In genomic region chr14:52649511-52649910, GRCh38 we compare ENCODE assay signal across 19 cellular contexts. TPM values are rescaled to one million over a fixed set of nuclear protein-coding genes. Genes with fewer than 3 reads are reported as not detected.
A peak's percentile ranks its signal among the peaks of the same experiment; 100 is the strongest.
DNase-seq lines count a peak whose midpoint lies in the region; ATAC-seq and TF ChIP-seq lines count a peak whose summit lies in the region.
"Had no signal": no experiment of that assay in that cellular context is flagged by ENCODE, and none has a peak within 500 bp of the region (broad histone marks: within the 10 kb centered on the region; RNA-seq: fewer than 3 reads in every experiment).

No MANE protein-coding gene starts in this region.

- H3K9me3 ChIP-seq in GM23248 (ENCODE audit: low read depth) (no peaks in the 10 kb centered on the region), Karpas-422 (ENCODE audit: low read length) (no peaks in the 10 kb centered on the region), breast epithelium (no peaks in the 10 kb centered on the region)
- H3K9me3 ChIP-seq: A549, BE2C had no signal

- H3K79me2 ChIP-seq in GM23248 (ENCODE audit: insufficient read depth) (no peaks in the 10 kb centered on the region), Karpas-422 (ENCODE audit: low read length) (no peaks in the 10 kb centered on the region)

- H3K9me2 ChIP-seq in GM23248 (ENCODE audit: insufficient read depth) = no peaks in the 10 kb centered on the region
- H3K9me2 ChIP-seq in Karpas-422 (replicated peaks; ENCODE audit: insufficient read depth, low read length) = no peaks in the 10 kb centered on the region

- H3K27ac Mint-ChIP-seq in activated T-cell treated with anti-CD3 and anti-CD28 coated beads, Interleukin-2, amount 50 U/mL, for 72 hours = peak overlapping the region; percentile 13
- 0 out of 2 replicates have a peak overlapping the region, but pooled peaks have one; percentile 22 for H3K27ac Mint-ChIP-seq in WTC11
- H3K27ac Mint-ChIP-seq: CD8-positive, alpha-beta T cell; HFFc6 had no signal

- no peaks in the 10 kb centered on the region for H3F3A ChIP-seq in GM23248 (ENCODE audit: insufficient read depth)

- H4K20me1 ChIP-seq in GM23248 (ENCODE audit: insufficient read depth) (no peaks in the 10 kb centered on the region), Karpas-422 (ENCODE audit: insufficient read depth, low read depth, low read length) (no peaks in the 10 kb centered on the region)

- H3K27me3 Mint-ChIP-seq in activated T-cell treated with anti-CD3 and anti-CD28 coated beads, Interleukin-2, amount 50 U/mL, for 72 hours (ENCODE audit: low read depth) = no peaks in the 10 kb centered on the region
- no peaks in the 10 kb centered on the region for H3K27me3 Mint-ChIP-seq in WTC11 (ENCODE audit: low read depth)

- H3K36me3 ChIP-seq in GM23248 (ENCODE audit: low read depth) (peaks cover 57% of the 10 kb centered on the region), Karpas-422 (ENCODE audit: insufficient read depth, low read length) (peaks cover 28% of the 10 kb centered on the region), breast epithelium (no peaks in the 10 kb centered on the region)

- in situ Hi-C loops in GM23248 (cut with MboI) = no loop called here

- peaks cover 4 to 27% of the 10 kb centered on the region in 2 donors for H3K36me3 Mint-ChIP-seq in activated T-cell treated with anti-CD3 and anti-CD28 coated beads, Interleukin-2, amount 50 U/mL, for 72 hours (ENCODE audit: insufficient read depth in 2 of 2)
- H3K36me3 Mint-ChIP-seq in WTC11 = peaks cover 19% of the 10 kb centered on the region

- H3K27ac ChIP-seq in GM23248 (no peak overlapping the region), Karpas-422 (ENCODE audit: low read length) (no peak overlapping the region), breast epithelium (no peak overlapping the region)
- H3K27ac ChIP-seq: A549, C4-2B, HL-60 had no signal

- POLR2A ChIA-PET in WTC11 (lab: Charles Lee) = no interaction called here

- H3K4me1 ChIP-seq in GM23248 (ENCODE audit: insufficient read depth) (no peaks in the 10 kb centered on the region; the same call in 1 of the 2 replicates), Karpas-422 (ENCODE audit: low read length) (peaks cover 3% of the 10 kb centered on the region; the same call in 1 of the 2 replicates), breast epithelium (no peaks in the 10 kb centered on the region)
- H3K4me1 ChIP-seq: A549, BE2C had no signal

- H2AFZ ChIP-seq in GM23248 (no peak overlapping the region), Karpas-422 (ENCODE audit: low read length) (no peak overlapping the region)

- no peak overlapping the region for H3K4me3 Mint-ChIP-seq in activated T-cell treated with anti-CD3 and anti-CD28 coated beads, Interleukin-2, amount 50 U/mL, for 72 hours
- no peak overlapping the region for H3K4me3 Mint-ChIP-seq in WTC11
- H3K4me3 Mint-ChIP-seq: CD8-positive, alpha-beta T cell; HFFc6 had no signal

- intact Hi-C loops in breast epithelium (cut with DNase I; ENCODE audit: low total_unique reads) = no loop called here

- TF ChIP-seq CTCF in WTC11 (IDR thresholded peaks at IDR 0.05) (no peak), breast epithelium (IDR thresholded peaks at IDR 0.05) (no peak)

- H3K27me3 ChIP-seq in GM23248 (replicated peaks; ENCODE audit: insufficient read depth) = no peaks in the 10 kb centered on the region
- H3K27me3 ChIP-seq in Karpas-422 (ENCODE audit: low read length) = no peaks in the 10 kb centered on the region
- no peaks in the 10 kb centered on the region for H3K27me3 ChIP-seq in breast epithelium
- H3K27me3 ChIP-seq: BE2C had no signal

- H3K4me3 ChIP-seq in GM23248 = no peak overlapping the region
- H3K4me3 ChIP-seq in Karpas-422 (ENCODE audit: low read length) = no peak overlapping the region
- H3K4me3 ChIP-seq in breast epithelium = no peak overlapping the region
- H3K4me3 ChIP-seq: A549 had no signal

- no peaks in the 10 kb centered on the region for H3K9me3 Mint-ChIP-seq in activated T-cell treated with anti-CD3 and anti-CD28 coated beads, Interleukin-2, amount 50 U/mL, for 72 hours
- no peaks in the 10 kb centered on the region for H3K9me3 Mint-ChIP-seq in WTC11
- H3K9me3 Mint-ChIP-seq: CD8-positive, alpha-beta T cell; HFFc6 had no signal

- 90 to 100% methylated on average over 1 of the region's 1 CpG for WGBS in GM23248 (ENCODE audit: low coverage in 1 of 2, low lambda C conversion rate in 2 of 2, missing lambda C conversion rate in 2 of 2), 2 experiments

- no peak overlapping the region for H3K4me2 ChIP-seq in GM23248 (ENCODE audit: unreplicated experiment)
- H3K4me2 ChIP-seq in Karpas-422 (ENCODE audit: low read depth, low read length, poor library complexity, severe bottlenecking) = no peak overlapping the region
- H3K4me2 ChIP-seq: A549 had no signal

- H3K4me1 Mint-ChIP-seq in activated T-cell treated with anti-CD3 and anti-CD28 coated beads, Interleukin-2, amount 50 U/mL, for 72 hours (ENCODE audit: low read depth) = no peaks in the 10 kb centered on the region
- no peaks in the 10 kb centered on the region for H3K4me1 Mint-ChIP-seq in WTC11

- TF ChIP-seq POLR2A in breast epithelium (IDR thresholded peaks at IDR 0.05) = no peak

- no peak for ATAC-seq in activated T-cell treated with anti-CD3 and anti-CD28 coated beads, Interleukin-2, amount 50 U/mL, for 72 hours (replicated peaks in 1 of 2)
- ATAC-seq in WTC11 = no peak
- ATAC-seq: A549; CD8-positive, alpha-beta T cell had no signal

- DNase-seq in activated T-cell treated with anti-CD3 and anti-CD28 coated beads, Interleukin-2, amount 50 U/mL, for 72 hours = no peak
- no peak for DNase-seq in activated T-cell treated with anti-CD3 and anti-CD28 coated beads, Interleukin-2, amount 50 U/mL, for 48 hours
- DNase-seq in GM23248 (peak; percentile 4), WTC11 (ENCODE audit: low spot score) (no peak), putamen (ENCODE audit: low spot score) (peak; percentile 41), Karpas-422 (no peak), breast epithelium (ENCODE audit: low spot score in 2 of 2) (no peak)
- DNase-seq: BE2C; CD8-positive, alpha-beta T cell; COR-L47; DMS153; DMS79 treated with DMSO at 0.1 percent for 48 hours; EL; GDM1; HCEC 1CT; HFFc6 had no signal

- CTCF ChIA-PET in WTC11 (lab: Charles Lee) = no interaction called here

- H3K9ac ChIP-seq in GM23248 (no peak overlapping the region), Karpas-422 (ENCODE audit: low read length) (no peak overlapping the region)

TF ChIP-seq in WTC11, 78 proteins besides CTCF, POLR2A, EP300 and RAD21:
- TF ChIP-seq ATF3 (CRISPR knock-in tag; conservative IDR thresholded peaks at IDR 0.05) (no peak), ZNF281 (CRISPR knock-in tag; IDR thresholded peaks at IDR 0.05) (no peak), ZMAT4 (CRISPR knock-in tag; IDR thresholded peaks at IDR 0.05) (no peak)

RNA-seq across cellular contexts. Expression of gene ERO1A, which starts 45.8 kb away (rescaled TPM):
- total RNA-seq in activated T-cell treated with anti-CD3 and anti-CD28 coated beads, Interleukin-2, amount 50 U/mL, for 72 hours = 100 to 1,000 TPM in 1 of 2 donors, 10 to 100 TPM in 1; 84.8 to 107 TPM
- 82.7 and 91.1 TPM in 2 replicates for total RNA-seq in GM23248 (2014; rRNA removed; shearing (Covaris generic))
- 45.1 and 48.6 TPM in 2 replicates for polyA plus RNA-seq in GM23248 (2016; fragmentation: Nextera tagmentation; extraction: Ambion mirVana)
- total RNA-seq in WTC11 (2021) (44.6 to 58.8 TPM (median 57.8 TPM) in 3 replicates), breast epithelium (10 to 100 TPM; 28.6 to 43.6 (median 37.0) TPM)
- total RNA-seq in Karpas-422 (2014; rRNA removed; shearing (Covaris generic); ENCODE audit: low replicate concordance) = 97.3 and 105 TPM in 2 replicates

RNA-seq across cellular contexts. Expression of gene PSMC6, which starts 57.5 kb away (rescaled TPM):
- 10 to 100 TPM; 90.0 to 91.1 TPM for total RNA-seq in activated T-cell treated with anti-CD3 and anti-CD28 coated beads, Interleukin-2, amount 50 U/mL, for 72 hours
- total RNA-seq in GM23248 (2014; rRNA removed; shearing (Covaris generic)) = 68.3 and 108 TPM in 2 replicates
- 92.4 and 98.8 TPM in 2 replicates for polyA plus RNA-seq in GM23248 (2016; fragmentation: Nextera tagmentation; extraction: Ambion mirVana)
- 74.7 to 96.4 TPM (median 89.1 TPM) in 3 replicates for total RNA-seq in WTC11 (2021)
- total RNA-seq in Karpas-422 (2014; rRNA removed; shearing (Covaris generic); ENCODE audit: low replicate concordance) = 123 and 132 TPM in 2 replicates
- 100 to 1,000 TPM in 1 of 3 donors, 10 to 100 TPM in 2; 78.3 to 106 (median 89.9) TPM for total RNA-seq in breast epithelium

Comparison
In these comparisons a context has a peak if more than half of its experiments do, and no peak if none do; other contexts are left out.
1. DNase-seq: peak in GM23248 (single experiment) and putamen (single experiment); none in activated T-cell treated with anti-CD3 and anti-CD28 coated beads, Interleukin-2, amount 50 U/mL, for 72 hours (0 of 2), activated T-cell treated with anti-CD3 and anti-CD28 coated beads, Interleukin-2, amount 50 U/mL, for 48 hours (0 of 2), WTC11 (single experiment), Karpas-422 (single experiment) and breast epithelium (0 of 2).